ENCODE assay signal across 11 cellular contexts in genomic region chr15:63244399-63244798, GRCh38. TPM values are rescaled to one million over a fixed set of nuclear protein-coding genes. Genes with fewer than 3 reads are reported as not detected.
DNase-seq lines count a peak whose midpoint lies in the region; ATAC-seq, FAIRE-seq and TF ChIP-seq lines count a peak whose summit lies in the region.
"Had no signal": no experiment of that assay in that cellular context is flagged by ENCODE, and none has a peak within 500 bp of the region (broad histone marks: within the 10 kb centered on the region; RNA-seq: fewer than 3 reads in every experiment).

No MANE protein-coding gene starts in this region.

- no peak for FAIRE-seq in frontal cortex (lab: Jason Lieb, UNC)
- FAIRE-seq: islet of Langerhans had no signal

- DNase-seq in EL (peak; percentile 35), foreskin keratinocyte (peak in 1 of 2 donors; percentile 75), putamen (ENCODE audit: low spot score) (peak; percentile 45), SHP77 treated with DMSO at 0.1 percent for 48 hours (lab: John Stamatoyannopoulos, UW) (no peak), frontal cortex (ENCODE audit: low spot score in 2 of 2) (no peak), hippocampal formation (lab: John Stamatoyannopoulos, UW) (no peak), CD1c-positive myeloid dendritic cell (ENCODE audit: extremely low spot score) (no peak)
- DNase-seq: anterior cingulate cortex had no signal

- no peaks in the 10 kb centered on the region for H3K27me3 ChIP-seq in foreskin keratinocyte

- H3K27ac ChIP-seq in foreskin keratinocyte = peak overlapping the region; percentile 19

- peaks cover 40% of the 10 kb centered on the region for H3K4me1 Mint-ChIP-seq in activated T-helper 17 cell treated with anti-CD3 and anti-CD28 coated beads, Interleukin-2, amount 50 U/mL, for 72 hours

- peak overlapping the region; percentile 52 for H3K4me3 Mint-ChIP-seq in activated T-helper 17 cell treated with anti-CD3 and anti-CD28 coated beads, Interleukin-2, amount 50 U/mL, for 72 hours
- H3K4me3 Mint-ChIP-seq: IgD-negative memory B cell had no signal

- no peak for TF ChIP-seq CTCF in foreskin keratinocyte (conservative IDR thresholded peaks at IDR 0.05)

- H3K36me3 Mint-ChIP-seq in activated T-helper 17 cell treated with anti-CD3 and anti-CD28 coated beads, Interleukin-2, amount 50 U/mL, for 72 hours (ENCODE audit: low read depth) = peaks cover 98% of the 10 kb centered on the region

- ATAC-seq in activated T-helper 17 cell treated with anti-CD3 and anti-CD28 coated beads, Interleukin-2, amount 50 U/mL, for 72 hours (replicated peaks) = no peak
- peak; percentile 59 for ATAC-seq in foreskin keratinocyte

- peaks cover 22% of the 10 kb centered on the region for H3K4me1 ChIP-seq in foreskin keratinocyte

- no peaks in the 10 kb centered on the region for H3K27me3 Mint-ChIP-seq in activated T-helper 17 cell treated with anti-CD3 and anti-CD28 coated beads, Interleukin-2, amount 50 U/mL, for 72 hours
- H3K27me3 Mint-ChIP-seq: IgD-negative memory B cell had no signal

- H3K9me3 Mint-ChIP-seq in activated T-helper 17 cell treated with anti-CD3 and anti-CD28 coated beads, Interleukin-2, amount 50 U/mL, for 72 hours = no peaks in the 10 kb centered on the region

- H3K27ac Mint-ChIP-seq in activated T-helper 17 cell treated with anti-CD3 and anti-CD28 coated beads, Interleukin-2, amount 50 U/mL, for 72 hours = peak overlapping the region; percentile 70

RNA-seq across cellular contexts. Expression of gene APH1B, which starts 33.0 kb away (rescaled TPM):
- total RNA-seq in activated T-helper 17 cell treated with anti-CD3 and anti-CD28 coated beads, Interleukin-2, amount 50 U/mL, for 72 hours = 1 to 10 TPM; 7.8 to 8.7 TPM
- 5.3 and 5.7 TPM in 2 replicates for total RNA-seq in foreskin keratinocyte
- 6.6 and 7.7 TPM in 2 replicates for polyA plus RNA-seq in foreskin keratinocyte
- 26.1 TPM for total RNA-seq in frontal cortex

RNA-seq across cellular contexts. Expression of gene RAB8B, which starts 55.0 kb away (rescaled TPM):
- 100 to 1,000 TPM in 1 of 2 donors, 10 to 100 TPM in 1; 68.1 to 185 TPM for total RNA-seq in activated T-helper 17 cell treated with anti-CD3 and anti-CD28 coated beads, Interleukin-2, amount 50 U/mL, for 72 hours
- total RNA-seq in foreskin keratinocyte (18.9 and 20.4 TPM in 2 replicates), frontal cortex (110 TPM)
- polyA plus RNA-seq in foreskin keratinocyte = 4.5 and 5.1 TPM in 2 replicates

Comparison
In these comparisons a context has a peak if more than half of its experiments do, and no peak if none do; other contexts are left out.
1. DNase-seq: peak in EL (single experiment) and putamen (single experiment); none in SHP77 treated with DMSO at 0.1 percent for 48 hours (single experiment), frontal cortex (0 of 2), hippocampal formation (0 of 2) and CD1c-positive myeloid dendritic cell (single experiment).